Comparison of ENCODE assay signal across 13 cellular contexts in genomic region chr21:44996983-44997936, GRCh38.
"Had no signal": no experiment of that assay in that cellular context is flagged by ENCODE, and none has a peak within 500 bp of the region (broad histone marks: within the 10 kb centered on the region; RNA-seq: fewer than 3 reads in every experiment).

No MANE protein-coding gene starts in this region.

- H3K4me1 ChIP-seq: pancreas had no signal

- H3K9me3 ChIP-seq: esophagus squamous epithelium, pancreas had no signal

- H3K36me3 ChIP-seq: brain microvascular endothelial cell, esophagus squamous epithelium, pancreas had no signal

- H3K4me3 ChIP-seq: esophagus squamous epithelium, pancreas, skin epidermis had no signal

- H3K27me3 ChIP-seq: brain microvascular endothelial cell, pancreas had no signal

- DNase-seq: activated CD4-positive, alpha-beta T cell treated with anti-CD3 and anti-CD28 coated beads, Interleukin-2, amount 50 U/mL, for 1 hour; activated naive CD4-positive, alpha-beta T cell; activated T-cell treated with anti-CD3 and anti-CD28 coated beads for 4 hours; anterior cingulate cortex; brain microvascular endothelial cell; effector CD8-positive, alpha-beta T cell; esophagus squamous epithelium; naive thymus-derived CD4-positive, alpha-beta T cell; stimulated activated CD4-positive, alpha-beta T cell treated with anti-CD3 and anti-CD28 coated beads, Interleukin-4, amount 100 ng/mL, for 4 hours; stimulated activated CD8-positive, alpha-beta memory T cell treated with anti-CD3 and anti-CD28 coated beads, Interleukin-4, amount 100 ng/mL, for 48 hours; stimulated activated naive CD4-positive, alpha-beta T cell treated with Interleukin-2 at 50 U/mL for 16 hours had no signal

- H3K27ac ChIP-seq: brain microvascular endothelial cell, esophagus squamous epithelium, pancreas had no signal

- ATAC-seq: naive thymus-derived CD4-positive, alpha-beta T cell; pancreas had no signal
